12 cellular contexts compared by ENCODE assay signal in genomic region chr5:96919754-96920197, GRCh38. TPM values are rescaled to one million over a fixed set of nuclear protein-coding genes. Genes with fewer than 3 reads are reported as not detected.
A peak's percentile ranks its signal among the peaks of the same experiment; 100 is the strongest.
DNase-seq lines count a peak whose midpoint lies in the region; ATAC-seq and TF ChIP-seq lines count a peak whose summit lies in the region.
"Had no signal": no experiment of that assay in that cellular context is flagged by ENCODE, and none has a peak within 500 bp of the region (broad histone marks: within the 10 kb centered on the region; RNA-seq: fewer than 3 reads in every experiment).

No MANE protein-coding gene starts in this region.

- H3K9me3 ChIP-seq in WERI-Rb-1 (ENCODE audit: severe bottlenecking) = no peaks in the 10 kb centered on the region
- no peaks in the 10 kb centered on the region for H3K9me3 ChIP-seq in colonic mucosa

- no peak overlapping the region for H3K4me3 ChIP-seq in WERI-Rb-1 (ENCODE audit: low read depth, low read length)
- no peak overlapping the region for H3K4me3 ChIP-seq in colonic mucosa
- H3K4me3 ChIP-seq: lung had no signal

- H3K9me3 Mint-ChIP-seq in stimulated activated naive CD8-positive, alpha-beta T cell treated with anti-CD3 and anti-CD28 coated beads, Interleukin-15, amount 100 ng/mL, for 72 hours = no peaks in the 10 kb centered on the region

- H3K4me1 ChIP-seq in colonic mucosa = no peaks in the 10 kb centered on the region

- peak overlapping the region; percentile 19 to 26 for H3K4me3 Mint-ChIP-seq in stimulated activated naive CD8-positive, alpha-beta T cell treated with anti-CD3 and anti-CD28 coated beads, Interleukin-15, amount 100 ng/mL, for 72 hours

- intact Hi-C loops in colonic mucosa (cut with DNase I) = no loop called here

- H3K27ac ChIP-seq in WERI-Rb-1 = no peak overlapping the region
- H3K27ac ChIP-seq in colonic mucosa = no peak overlapping the region

- H3K27me3 Mint-ChIP-seq in stimulated activated naive CD8-positive, alpha-beta T cell treated with anti-CD3 and anti-CD28 coated beads, Interleukin-15, amount 100 ng/mL, for 72 hours = no peaks in the 10 kb centered on the region

- TF ChIP-seq CTCF in WERI-Rb-1 (IDR thresholded peaks at IDR 0.05; ENCODE audit: low read depth, low read length) (no peak), colonic mucosa (IDR thresholded peaks at IDR 0.05) (no peak)

- no peaks in the 10 kb centered on the region for H3K36me3 ChIP-seq in WERI-Rb-1
- H3K36me3 ChIP-seq in colonic mucosa = no peaks in the 10 kb centered on the region

- ATAC-seq in GM21737 (IDR thresholded peaks at IDR 0.05; ENCODE audit: unreplicated experiment) (peak; percentile 58), HG03439 (IDR thresholded peaks at IDR 0.05; ENCODE audit: unreplicated experiment) (peak; percentile 71)
- peak; percentile 98 for ATAC-seq in stimulated activated naive CD8-positive, alpha-beta T cell treated with anti-CD3 and anti-CD28 coated beads, Interleukin-15, amount 100 ng/mL, for 72 hours
- ATAC-seq: right cardiac atrium had no signal

- peaks cover 58% of the 10 kb centered on the region for H3K4me1 Mint-ChIP-seq in stimulated activated naive CD8-positive, alpha-beta T cell treated with anti-CD3 and anti-CD28 coated beads, Interleukin-15, amount 100 ng/mL, for 72 hours

- H3K9ac ChIP-seq in colonic mucosa (ENCODE audit: low read depth in 2 of 2, low read length in 2 of 2) = no peak overlapping the region

- no peaks in the 10 kb centered on the region for H3K27me3 ChIP-seq in WERI-Rb-1 (ENCODE audit: insufficient read depth, low read depth, severe bottlenecking)
- no peaks in the 10 kb centered on the region for H3K27me3 ChIP-seq in colonic mucosa

- H3K27ac Mint-ChIP-seq in stimulated activated naive CD8-positive, alpha-beta T cell treated with anti-CD3 and anti-CD28 coated beads, Interleukin-15, amount 100 ng/mL, for 72 hours = no peak overlapping the region

- DNase-seq in stimulated activated CD4-positive, alpha-beta T cell treated with anti-CD3 and anti-CD28 coated beads, Interleukin-15, amount 100 ng/mL, for 24 hours = peak; percentile 26
- DNase-seq in stimulated activated CD4-positive, alpha-beta T cell treated with anti-CD3 and anti-CD28 coated beads, Interleukin-2, amount 100 ng/mL, for 24 hours = no peak
- peak in 1 of 2 donors; percentile 60 for DNase-seq in stimulated activated naive CD8-positive, alpha-beta T cell treated with anti-CD3 and anti-CD28 coated beads, Interleukin-15, amount 100 ng/mL, for 72 hours
- no peak for DNase-seq in GM19240 (ENCODE audit: insufficient read length, low spot score)
- no peak for DNase-seq in WERI-Rb-1
- DNase-seq in colonic mucosa = no peak
- DNase-seq: AML-193, KG1, right cardiac atrium had no signal

RNA-seq across cellular contexts. Expression of gene LNPEP, which starts 16.1 kb away (rescaled TPM):
- total RNA-seq in colonic mucosa = 10 to 100 TPM; 23.7 to 34.9 TPM

RNA-seq across cellular contexts. Expression of gene ERAP2, which starts 43.5 kb away (rescaled TPM):
- 10 to 100 TPM; 18.3 to 26.7 TPM for total RNA-seq in colonic mucosa
